26 cellular contexts compared by ENCODE assay signal in the genomic region with DNA sequence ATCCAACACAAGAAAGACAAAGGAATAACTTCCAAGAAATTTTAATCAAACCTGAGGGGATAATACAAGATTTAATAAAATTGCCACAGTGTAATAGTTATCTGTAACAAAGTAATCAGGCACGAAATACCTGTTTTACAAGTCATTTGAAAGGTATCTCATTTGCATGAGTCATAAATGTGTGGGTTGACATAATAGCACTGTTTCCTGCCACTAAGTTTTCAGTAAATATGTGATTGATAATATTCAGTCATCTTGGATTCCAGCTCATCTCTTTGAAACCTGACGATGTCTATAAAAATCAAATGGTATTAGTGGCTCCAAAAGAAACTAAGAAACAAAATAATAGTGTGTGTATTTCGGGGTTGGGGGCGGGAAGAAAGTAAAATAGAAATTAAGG.
DNase-seq lines count a peak whose midpoint lies in the region; ATAC-seq and TF ChIP-seq lines count a peak whose summit lies in the region.
"Had no signal": no experiment of that assay in that cellular context is flagged by ENCODE, and none has a peak within 500 bp of the region (broad histone marks: within the 10 kb centered on the region; RNA-seq: fewer than 3 reads in every experiment).

No MANE protein-coding gene starts in this region.

- H3K27me3 Mint-ChIP-seq in osteocyte (ENCODE audit: unreplicated experiment), result peaks cover 62% of the 10 kb centered on the region

- no peak overlapping the region for H3K4me3 Mint-ChIP-seq in osteocyte (ENCODE audit: unreplicated experiment)
- H3K4me3 Mint-ChIP-seq: activated T-cell treated with anti-CD3 and anti-CD28 coated beads, Interleukin-2, amount 50 U/mL, for 72 hours; naive thymus-derived CD4-positive, alpha-beta T cell had no signal

- H3K4me3 ChIP-seq in HCT116 (replicated peaks in 1 of 2; ENCODE audit: low read depth in 1 of 2, low read length in 2 of 2) (peak overlapping the region in 1 of 2 experiments; percentile 42; a peak in 2 of 4 replicates), fibroblast of mammary gland (ENCODE audit: control insufficient read depth, low read depth, low read length) (no peak overlapping the region)
- H3K4me3 ChIP-seq: colonic mucosa, GM12878, K562, transverse colon had no signal

- H3K9me3 ChIP-seq in HCT116 (ENCODE audit: control insufficient read depth in 1 of 2, insufficient read depth in 1 of 2, low read depth in 1 of 2, low read length in 2 of 2), result no peaks in the 10 kb centered on the region
- H3K9me3 ChIP-seq: colonic mucosa, transverse colon had no signal

- H3K27me3 ChIP-seq in HCT116 (ENCODE audit: insufficient read depth, low read length), result no peaks in the 10 kb centered on the region
- H3K27me3 ChIP-seq: colonic mucosa, transverse colon had no signal

- CTCF ChIA-PET in HCT116 (lab: Charles Lee), result no interaction called here

- peak overlapping the region; percentile 27 for H2AFZ ChIP-seq in HCT116 (ENCODE audit: low read depth, low read length, poor library complexity, severe bottlenecking)

- H3K36me3 Mint-ChIP-seq in osteocyte (ENCODE audit: unreplicated experiment), result no peaks in the 10 kb centered on the region
- H3K36me3 Mint-ChIP-seq: activated naive CD4-positive, alpha-beta T cell treated with anti-CD3 and anti-CD28 coated beads, Interleukin-2, amount 50 U/mL, for 72 hours; naive thymus-derived CD4-positive, alpha-beta T cell had no signal

- ATAC-seq in HCT116, result peak; percentile 30
- ATAC-seq in GM19328 (IDR thresholded peaks at IDR 0.05; ENCODE audit: unreplicated experiment), result no peak
- ATAC-seq: activated T-cell treated with anti-CD3 and anti-CD28 coated beads, Interleukin-2, amount 50 U/mL, for 72 hours; GM12878; K562; naive thymus-derived CD4-positive, alpha-beta T cell; Panc1 had no signal

- peak overlapping the region; percentile 68 for H3K27ac ChIP-seq in HCT116 (ENCODE audit: low read depth, low read length)
- H3K27ac ChIP-seq: colonic mucosa, HL-60, transverse colon had no signal

- TF ChIP-seq CTCF in HCT116 (IDR thresholded peaks at IDR 0.05 in 2 of 3, conservative IDR thresholded peaks at IDR 0.05 in 1 of 3; ENCODE audit: borderline replicate concordance in 1 of 3, insufficient read depth in 1 of 3, low read depth in 2 of 3, low read length in 2 of 3) (no peak), fibroblast of mammary gland (conservative IDR thresholded peaks at IDR 0.05; ENCODE audit: control insufficient read depth, insufficient read depth, low read depth, low read length) (no peak), osteocyte (IDR thresholded peaks at IDR 0.05) (no peak)

- peak overlapping the region; percentile 77 for H3K4me2 ChIP-seq in HCT116 (ENCODE audit: low read length)

- POLR2A ChIA-PET in HCT116 (lab: Charles Lee), result interaction anchor here (1.9 kb wide), 1 partner anchor 10 kb away, joined by 6 read pairs; no protein-coding TSS in a partner anchor

- no peaks in the 10 kb centered on the region for H3K9me3 Mint-ChIP-seq in osteocyte (ENCODE audit: unreplicated experiment)

- peak; percentile 23 for DNase-seq in A172 (ENCODE audit: low spot score)
- DNase-seq in HCT116 (ENCODE audit: low read depth, low spot score), result peak; percentile 68
- peak; percentile 69 for DNase-seq in RKO (ENCODE audit: low spot score)
- peak; percentile 48 for DNase-seq in fibroblast of mammary gland (ENCODE audit: low read depth)
- no peak for DNase-seq in NAMALWA (ENCODE audit: low spot score)
- DNase-seq in MV-4-11 (lab: John Stamatoyannopoulos, UW), result no peak
- DNase-seq in osteocyte (ENCODE audit: extremely low spot score, unreplicated experiment), result no peak
- DNase-seq: activated CD4-positive, alpha-beta T cell treated with anti-CD3 and anti-CD28 coated beads for 1 hour; activated T-cell treated with anti-CD3 and anti-CD28 coated beads, Interleukin-2, amount 50 U/mL, for 72 hours; C1 segment of cervical spinal cord; colonic mucosa; GF-D8; hypothalamus; mesenchymal stem cell; naive thymus-derived CD4-positive, alpha-beta T cell; NCI-H1092 treated with DMSO at 0.1 percent for 48 hours; NCI-H2081 treated with DMSO at 0.1 percent for 48 hours; stimulated activated CD4-positive, alpha-beta T cell treated with anti-CD3 and anti-CD28 coated beads, Interleukin-1b, Interleukin-23, amount 100 ng/mL, for 48 hours; stimulated activated naive CD4-positive, alpha-beta T cell treated with Interleukin-2 at 50 U/mL for 16 hours; transverse colon had no signal

- no peak for TF ChIP-seq POLR2A in HCT116 (IDR thresholded peaks at IDR 0.05; ENCODE audit: borderline replicate concordance, extremely low read depth, insufficient read depth, insufficient read length)

- H3K9me2 ChIP-seq in HCT116 (ENCODE audit: insufficient read depth), result no peaks in the 10 kb centered on the region

- peak overlapping the region; percentile 27 for H3K9ac ChIP-seq in HCT116 (ENCODE audit: low read length)

- no peaks in the 10 kb centered on the region for H4K20me1 ChIP-seq in HCT116 (ENCODE audit: insufficient read depth)

- no peaks in the 10 kb centered on the region for H3K36me3 ChIP-seq in HCT116 (ENCODE audit: control insufficient read depth in 1 of 2, insufficient read depth in 2 of 2, low read length in 2 of 2)
- H3K36me3 ChIP-seq: colonic mucosa, transverse colon had no signal

- RAD21 ChIA-PET in HCT116 (lab: Charles Lee; ENCODE audit: low non-redundant PET in 1 of 2, low total read pairs in 2 of 2, uncharacterized antibody in 2 of 2, unreplicated experiment in 2 of 2), result interaction anchor here in 1 of 2 experiments (0.6 kb wide), 1 partner anchor 63 kb away, joined by 3 read pairs; no protein-coding TSS in a partner anchor

- no peaks in the 10 kb centered on the region for H3K79me2 ChIP-seq in HCT116 (ENCODE audit: insufficient read depth, low read length)

- no peak overlapping the region for H3K27ac Mint-ChIP-seq in osteocyte (ENCODE audit: unreplicated experiment)
- H3K27ac Mint-ChIP-seq: activated naive CD4-positive, alpha-beta T cell treated with anti-CD3 and anti-CD28 coated beads, Interleukin-2, amount 50 U/mL, for 72 hours; naive thymus-derived CD4-positive, alpha-beta T cell had no signal

- peaks cover 57 to 86% of the 10 kb centered on the region in 2 experiments for H3K4me1 ChIP-seq in HCT116 (ENCODE audit: control insufficient read depth in 1 of 2, insufficient read depth in 2 of 2, low read length in 2 of 2)
- H3K4me1 ChIP-seq: colonic mucosa, transverse colon had no signal

- intact Hi-C loops in HCT116 (cut with micrococcal nuclease), result no loop called here

- BruUV-seq in HCT116 (replicated peaks; lab: Mats Ljungman, UMichigan), result no TSS peak

- TF ChIP-seq RAD21 in HCT116 (IDR thresholded peaks at IDR 0.05; ENCODE audit: low read depth), result peak; percentile 23; the same call in 1 of the 2 replicates

- H3K4me1 Mint-ChIP-seq in osteocyte (ENCODE audit: unreplicated experiment), result peaks cover 6% of the 10 kb centered on the region
- H3K4me1 Mint-ChIP-seq: naive thymus-derived CD4-positive, alpha-beta T cell had no signal

TF ChIP-seq in HCT116, 20 proteins besides CTCF, POLR2A, EP300 and RAD21 (continues in another document):
- TF ChIP-seq ZBTB33 (IDR thresholded peaks at IDR 0.05; ENCODE audit: extremely low read depth, insufficient replicate concordance, low read length) (no peak), SRF (IDR thresholded peaks at IDR 0.05; ENCODE audit: low read depth) (peak; percentile 70), ELF1 (IDR thresholded peaks at IDR 0.05; ENCODE audit: borderline replicate concordance, low read depth) (no peak), FOSL1 (IDR thresholded peaks at IDR 0.05; ENCODE audit: low read depth) (peak; percentile 96), TCF7L2 (IDR thresholded peaks at IDR 0.05; ENCODE audit: borderline replicate concordance, extremely low read depth, insufficient read depth, insufficient read length) (no peak), YY1 (IDR thresholded peaks at IDR 0.05; ENCODE audit: extremely low read depth, insufficient replicate concordance, low read depth, low read length) (no peak), EZH2 (IDR thresholded peaks at IDR 0.05) (no peak), POLR2AphosphoS5 (IDR thresholded peaks at IDR 0.05; ENCODE audit: low read depth, low read length) (peak; percentile 47; the same call in 1 of the 2 replicates), ZNF274 (IDR thresholded peaks at IDR 0.05; ENCODE audit: low read depth, low read length) (no peak), SIN3A (IDR thresholded peaks at IDR 0.05; ENCODE audit: low read depth) (peak; percentile 71), SP1 (IDR thresholded peaks at IDR 0.05; ENCODE audit: low read depth) (peak; percentile 95), CBX3 (IDR thresholded peaks at IDR 0.05; ENCODE audit: low read depth) (peak; percentile 90), JUND (IDR thresholded peaks at IDR 0.05) (peak; percentile 97), ZFX (IDR thresholded peaks at IDR 0.05) (no peak), EGR1 (IDR thresholded peaks at IDR 0.05; ENCODE audit: low read depth) (peak; percentile 91)
- TF ChIP-seq, protein P1, sequence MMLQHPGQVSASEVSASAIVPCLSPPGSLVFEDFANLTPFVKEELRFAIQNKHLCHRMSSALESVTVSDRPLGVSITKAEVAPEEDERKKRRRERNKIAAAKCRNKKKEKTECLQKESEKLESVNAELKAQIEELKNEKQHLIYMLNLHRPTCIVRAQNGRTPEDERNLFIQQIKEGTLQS (IDR thresholded peaks at IDR 0.05), result 0 out of 2 replicates have a peak, but pooled peaks have one; percentile 25

Comparison
In these comparisons a context has a peak if more than half of its experiments do, and no peak if none do; other contexts are left out.
1. DNase-seq: peak in A172 (single experiment), HCT116 (single experiment), RKO (single experiment) and fibroblast of mammary gland (single experiment); none in NAMALWA (single experiment), MV-4-11 (single experiment) and osteocyte (single experiment).